Comparison of ENCODE assay signal across 8 cellular contexts in genomic region chr16:4694664-4695451, GRCh38. TPM values are rescaled to one million over a fixed set of nuclear protein-coding genes. Genes with fewer than 3 reads are reported as not detected.
DNase-seq lines count a peak whose midpoint lies in the region; ATAC-seq, FAIRE-seq and TF ChIP-seq lines count a peak whose summit lies in the region.

No MANE protein-coding gene starts in this region.

- no peak for ATAC-seq in HG03108 (IDR thresholded peaks at IDR 0.05; ENCODE audit: unreplicated experiment)

- WGBS in tibial nerve, 2 donors: 38 to 55% methylated on average over 11 to 25 of the region's 25 CpGs

- H3K4me1 ChIP-seq in keratinocyte (ENCODE audit: control insufficient read depth, extremely low read depth, insufficient read depth, low read length) (peaks cover 5% of the 10 kb centered on the region), tibial nerve (peaks cover 0 to 47% (median 13%) of the 10 kb centered on the region in 4 donors)

- H3K27me3 Mint-ChIP-seq in brain: no peaks in the 10 kb centered on the region

- peak overlapping the region; percentile 15 for H3K9ac ChIP-seq in keratinocyte (ENCODE audit: control insufficient read depth, extremely low read depth, insufficient read depth, low read length)

- peaks cover 7% of the 10 kb centered on the region for H3K4me1 Mint-ChIP-seq in brain

- dilution Hi-C loops in keratinocyte (cut with MboI; ENCODE audit: extremely low pct_ligation_motif_present, low sequenced_read_pairs): no loop called here

- H3K4me3 Mint-ChIP-seq in brain: peak overlapping the region; percentile 82 to 89 (median 85)

- H3K9me1 ChIP-seq in keratinocyte (ENCODE audit: control insufficient read depth, extremely low read depth, insufficient read depth, low read length): no peaks in the 10 kb centered on the region

- H3K9me3 ChIP-seq in keratinocyte (ENCODE audit: control insufficient read depth, low read depth, low read length): no peaks in the 10 kb centered on the region
- H3K9me3 ChIP-seq in tibial nerve: no peaks in the 10 kb centered on the region

- H3K27ac ChIP-seq in keratinocyte (ENCODE audit: control insufficient read depth, insufficient read depth, low read length): no peak overlapping the region
- peak overlapping the region in 3 of 4 donors; percentile 85 to 93 (median 89) for H3K27ac ChIP-seq in tibial nerve

- FAIRE-seq in keratinocyte (lab: Jason Lieb, UNC): peak; percentile 32

- peak overlapping the region; percentile 17 to 94 (median 82) for H3K27ac Mint-ChIP-seq in brain

- H4K20me1 ChIP-seq in keratinocyte (ENCODE audit: control insufficient read depth, extremely low read depth, insufficient read depth, low read length): no peaks in the 10 kb centered on the region

- TF ChIP-seq POLR2A in tibial nerve (IDR thresholded peaks at IDR 0.05): no peak

- peaks cover 11 to 20% of the 10 kb centered on the region in 2 experiments for H3K36me3 ChIP-seq in keratinocyte (ENCODE audit: control insufficient read depth in 2 of 2, extremely low read depth in 1 of 2, insufficient read depth in 2 of 2, low read length in 2 of 2)
- peaks cover 0 to 60% (median 20%) of the 10 kb centered on the region in 3 donors for H3K36me3 ChIP-seq in tibial nerve

- TF ChIP-seq EP300 in tibial nerve (IDR thresholded peaks at IDR 0.05): no peak

- no peak overlapping the region for H2AFZ ChIP-seq in keratinocyte (ENCODE audit: control insufficient read depth, low read length)

- H3K4me2 ChIP-seq in keratinocyte (ENCODE audit: control insufficient read depth, extremely low read depth, insufficient read depth, low read depth, low read length): peak overlapping the region; percentile 54

- DNase-seq in activated CD8-positive, alpha-beta memory T cell treated with anti-CD3 and anti-CD28 coated beads for 24 hours: peak; percentile 62
- no peak for DNase-seq in activated CD8-positive, alpha-beta memory T cell treated with anti-CD3 and anti-CD28 coated beads, Interleukin-2, amount 50 U/mL, for 4 hours
- no peak for DNase-seq in keratinocyte (ENCODE audit: low read depth, low spot score)
- DNase-seq in tibial nerve (ENCODE audit: low spot score in 2 of 2): peak in 1 of 2 donors; percentile 44
- DNase-seq in GF-D8 (lab: John Stamatoyannopoulos, UW): no peak
- no peak for DNase-seq in NCI-H526 treated with DMSO at 0.1 percent for 48 hours (lab: John Stamatoyannopoulos, UW)

- H3K9me3 Mint-ChIP-seq in brain: no peaks in the 10 kb centered on the region

- no peak for TF ChIP-seq CTCF in brain (conservative IDR thresholded peaks at IDR 0.05)
- peak in 1 of 3 experiments; percentile 29 for TF ChIP-seq CTCF in keratinocyte (optimal IDR thresholded peaks at IDR 0.05 in 1 of 3, IDR thresholded peaks at IDR 0.05 in 1 of 3, conservative IDR thresholded peaks at IDR 0.05 in 1 of 3; ENCODE audit: extremely low read depth in 1 of 3, insufficient read depth in 2 of 3, low read length in 3 of 3)
- peak in 1 of 5 experiments; percentile 7 for TF ChIP-seq CTCF in tibial nerve (IDR thresholded peaks at IDR 0.05)

- peaks cover 6% of the 10 kb centered on the region for H3K36me3 Mint-ChIP-seq in brain

- H3K27me3 ChIP-seq in keratinocyte (ENCODE audit: control insufficient read depth, extremely low read depth, insufficient read depth, low read length): no peaks in the 10 kb centered on the region
- H3K27me3 ChIP-seq in tibial nerve: no peaks in the 10 kb centered on the region

- H3K79me2 ChIP-seq in keratinocyte (ENCODE audit: control insufficient read depth, insufficient read depth, low read length): no peaks in the 10 kb centered on the region

- peak overlapping the region in 2 of 3 experiments; percentile 80 to 81 for H3K4me3 ChIP-seq in keratinocyte (ENCODE audit: control insufficient read depth in 2 of 3, extremely low read depth in 1 of 3, insufficient read depth in 2 of 3, low read depth in 1 of 3, low read length in 3 of 3)
- peak overlapping the region; percentile 86 to 98 (median 92) for H3K4me3 ChIP-seq in tibial nerve

RNA-seq across cellular contexts. Expression of gene NUDT16L1, which starts 1.5 kb away (rescaled TPM):
- 78.7 TPM for polyA plus RNA-seq in brain (ENCODE audit: insufficient read depth, low read depth, low replicate concordance)
- polyA plus RNA-seq in keratinocyte: 23.0 to 28.8 TPM (median 24.2 TPM) in 3 replicates
- polyA plus RNA-seq in keratinocyte (2011; ENCODE audit: low read depth): 3.0 TPM
- polyA plus RNA-seq in keratinocyte (2011; cell fraction: cytosol; rRNA removed): 20.0 and 39.0 TPM in 2 replicates
- polyA plus RNA-seq in keratinocyte (2011; cell fraction: nucleus; rRNA removed): 22.9 and 27.8 TPM in 2 replicates
- polyA plus RNA-seq in keratinocyte (2012; ENCODE audit: low replicate concordance): 13.2 and 26.4 TPM in 2 replicates
- polyA minus RNA-seq in keratinocyte: 10.5 to 12.5 TPM (median 12.1 TPM) in 3 replicates
- 22.3 TPM for polyA minus RNA-seq in keratinocyte (2011; cell fraction: cytosol; rRNA and poly(A)+ RNA removed)
- 8.5 and 11.0 TPM in 2 replicates for polyA minus RNA-seq in keratinocyte (2011; cell fraction: nucleus; rRNA and poly(A)+ RNA removed)
- total RNA-seq in tibial nerve: 10 to 100 TPM; 30.3 to 63.7 (median 48.5) TPM

RNA-seq across cellular contexts. Expression of gene ANKS3, which starts 39.2 kb away (rescaled TPM):
- polyA plus RNA-seq in brain (ENCODE audit: insufficient read depth, low read depth, low replicate concordance) (6.2 TPM), keratinocyte (9.7 to 14.7 TPM (median 11.7 TPM) in 3 replicates)
- 12.6 TPM for polyA plus RNA-seq in keratinocyte (2011; ENCODE audit: low read depth)
- 6.5 and 8.3 TPM in 2 replicates for polyA plus RNA-seq in keratinocyte (2011; cell fraction: cytosol; rRNA removed)
- polyA plus RNA-seq in keratinocyte (2011; cell fraction: nucleus; rRNA removed): 40.9 and 51.0 TPM in 2 replicates
- 8.6 and 9.5 TPM in 2 replicates for polyA plus RNA-seq in keratinocyte (2012; ENCODE audit: low replicate concordance)
- 12.0 to 24.2 TPM (median 23.1 TPM) in 3 replicates for polyA minus RNA-seq in keratinocyte
- 11.1 TPM for polyA minus RNA-seq in keratinocyte (2011; cell fraction: cytosol; rRNA and poly(A)+ RNA removed)
- polyA minus RNA-seq in keratinocyte (2011; cell fraction: nucleus; rRNA and poly(A)+ RNA removed): 15.0 and 19.1 TPM in 2 replicates
- 10 to 100 TPM; 29.3 to 58.8 (median 51.8) TPM for total RNA-seq in tibial nerve

RNA-seq across cellular contexts. Expression of gene DNAAF8, which starts 39.5 kb away (rescaled TPM):
- polyA plus RNA-seq in brain (ENCODE audit: insufficient read depth, low read depth, low replicate concordance) (3.5 TPM), keratinocyte (0.26 to 0.57 TPM (median 0.33 TPM) in 3 replicates)
- polyA plus RNA-seq in keratinocyte (2011; ENCODE audit: low read depth): not detected
- 0.19 and 0.45 TPM in 2 replicates for polyA plus RNA-seq in keratinocyte (2011; cell fraction: cytosol; rRNA removed)
- 0.20 and 0.36 TPM in 2 replicates for polyA plus RNA-seq in keratinocyte (2011; cell fraction: nucleus; rRNA removed)
- 0.13 and 0.32 TPM in 2 replicates for polyA plus RNA-seq in keratinocyte (2012; ENCODE audit: low replicate concordance)
- 0.23 to 0.36 TPM in 2 of 3 replicates, not detected in the other for polyA minus RNA-seq in keratinocyte
- not detected for polyA minus RNA-seq in keratinocyte (2011; cell fraction: cytosol; rRNA and poly(A)+ RNA removed)
- polyA minus RNA-seq in keratinocyte (2011; cell fraction: nucleus; rRNA and poly(A)+ RNA removed): not detected in 2 replicates
- total RNA-seq in tibial nerve: 10 to 100 TPM in 1 of 4 donors, 1 to 10 TPM in 1, under 1 TPM in 2; 0.21 to 15.3 (median 0.74) TPM
